Comparison of ENCODE assay signal across 8 cellular contexts in genomic region chr5:173016621-173017046, GRCh38. TPM values are rescaled to one million over a fixed set of nuclear protein-coding genes. Genes with fewer than 3 reads are reported as not detected.
DNase-seq lines count a peak whose midpoint lies in the region; ATAC-seq, FAIRE-seq and TF ChIP-seq lines count a peak whose summit lies in the region.

No MANE protein-coding gene starts in this region.

- H3K36me3 Mint-ChIP-seq in astrocyte (ENCODE audit: low read depth, unreplicated experiment) (peaks cover 12% of the 10 kb centered on the region), neural progenitor cell (peaks cover 10% of the 10 kb centered on the region)
- peaks cover 24% of the 10 kb centered on the region for H3K36me3 Mint-ChIP-seq in T-helper 2 cell treated with Interferon-gamma antibody and Interleukin-4, amounts not matched to agents 5 μg/mL and 100 μg/mL, for 36 hours (ENCODE audit: low read depth)

- peaks cover 4% of the 10 kb centered on the region for H3F3A ChIP-seq in neural progenitor cell (ENCODE audit: low read depth)

- H2AFZ ChIP-seq in astrocyte (ENCODE audit: low read depth, low read length) (no peak overlapping the region), neural progenitor cell (replicated peaks) (no peak overlapping the region)

- H3K27ac ChIP-seq in astrocyte (ENCODE audit: low read depth, low read length), result peak overlapping the region; percentile 40
- H3K27ac ChIP-seq in neural progenitor cell, result no peak overlapping the region

- no peak for TF ChIP-seq POLR2A in GM12892 (IDR thresholded peaks at IDR 0.05; ENCODE audit: low read depth, low read length)

- H3K27ac Mint-ChIP-seq in astrocyte (ENCODE audit: unreplicated experiment), result peak overlapping the region; percentile 74
- no peak overlapping the region for H3K27ac Mint-ChIP-seq in neural progenitor cell
- no peak overlapping the region for H3K27ac Mint-ChIP-seq in T-helper 2 cell treated with Interferon-gamma antibody and Interleukin-4, amounts not matched to agents 5 μg/mL and 100 μg/mL, for 36 hours

- no peaks in the 10 kb centered on the region for H3K27me3 ChIP-seq in astrocyte (ENCODE audit: insufficient read depth, low read length)
- H3K27me3 ChIP-seq in neural progenitor cell, result no peaks in the 10 kb centered on the region

- H3K9me3 Mint-ChIP-seq in astrocyte (ENCODE audit: unreplicated experiment) (no peaks in the 10 kb centered on the region), neural progenitor cell (no peaks in the 10 kb centered on the region)
- no peaks in the 10 kb centered on the region for H3K9me3 Mint-ChIP-seq in T-helper 2 cell treated with Interferon-gamma antibody and Interleukin-4, amounts not matched to agents 5 μg/mL and 100 μg/mL, for 36 hours

- H3K4me1 Mint-ChIP-seq in astrocyte (ENCODE audit: low read depth, unreplicated experiment) (peaks cover 20% of the 10 kb centered on the region), neural progenitor cell (peaks cover 11% of the 10 kb centered on the region)
- H3K4me1 Mint-ChIP-seq in T-helper 2 cell treated with Interferon-gamma antibody and Interleukin-4, amounts not matched to agents 5 μg/mL and 100 μg/mL, for 36 hours (ENCODE audit: low read depth), result peaks cover 11% of the 10 kb centered on the region

- FAIRE-seq in astrocyte (lab: Jason Lieb, UNC) (no peak), GM12892 (lab: Jason Lieb, UNC) (no peak)

- peak; percentile 63 to 90 for ATAC-seq in activated CD4-positive, CD25-positive, alpha-beta regulatory T cell treated with anti-CD3 and anti-CD28 coated beads, Interleukin-2, amount 50 U/mL, for 24 hours
- ATAC-seq in stimulated activated naive CD8-positive, alpha-beta T cell treated with anti-CD3 and anti-CD28 coated beads, Interleukin-15, Interleukin-2, amounts not matched to agents 100 U/mL and 50 U/mL, for 24 hours, result peak; percentile 49

- H4K20me1 ChIP-seq in astrocyte (ENCODE audit: insufficient read depth, low read length) (peaks cover 68% of the 10 kb centered on the region), neural progenitor cell (ENCODE audit: low read depth) (no peaks in the 10 kb centered on the region)

- H3K4me2 ChIP-seq in astrocyte (ENCODE audit: low read length) (peak overlapping the region; percentile 42), neural progenitor cell (no peak overlapping the region)

- H3K4me3 ChIP-seq in astrocyte (ENCODE audit: insufficient read depth, low read depth, low read length) (no peak overlapping the region), neural progenitor cell (no peak overlapping the region)

- peaks cover 5% of the 10 kb centered on the region for H3K36me3 ChIP-seq in astrocyte (ENCODE audit: insufficient read depth, low read length)
- H3K36me3 ChIP-seq in neural progenitor cell, result no peaks in the 10 kb centered on the region

- H3K27me3 Mint-ChIP-seq in astrocyte (ENCODE audit: low read depth, unreplicated experiment) (no peaks in the 10 kb centered on the region), neural progenitor cell (ENCODE audit: insufficient read depth, low read depth) (peaks cover 4% of the 10 kb centered on the region)
- H3K27me3 Mint-ChIP-seq in T-helper 2 cell treated with Interferon-gamma antibody and Interleukin-4, amounts not matched to agents 5 μg/mL and 100 μg/mL, for 36 hours (ENCODE audit: low read depth), result no peaks in the 10 kb centered on the region

- no peak for DNase-seq in activated CD4-positive, CD25-positive, alpha-beta regulatory T cell treated with anti-CD3 and anti-CD28 coated beads, Interleukin-2, amount 50 U/mL, for 72 hours
- DNase-seq in astrocyte (ENCODE audit: low read depth), result peak; percentile 86
- DNase-seq in inferior parietal cortex (ENCODE audit: extremely low spot score), result peak; percentile 61
- no peak for DNase-seq in stimulated activated naive CD8-positive, alpha-beta T cell treated with anti-CD3 and anti-CD28 coated beads, Interleukin-15, Interleukin-2, amounts not matched to agents 100 U/mL and 50 U/mL, for 24 hours
- no peak for DNase-seq in GM12892 (ENCODE audit: insufficient read length)
- DNase-seq in neural progenitor cell (ENCODE audit: low spot score), result no peak
- no peak for DNase-seq in T-helper 2 cell treated with Interferon-gamma antibody and Interleukin-4, amounts not matched to agents 5 μg/mL and 100 μg/mL, for 36 hours (ENCODE audit: low spot score)

- H3K9ac ChIP-seq in astrocyte (ENCODE audit: low read length), result peak overlapping the region; percentile 12
- H3K9ac ChIP-seq in neural progenitor cell, result no peak overlapping the region

- H3K4me3 Mint-ChIP-seq in astrocyte (ENCODE audit: unreplicated experiment) (no peak overlapping the region), neural progenitor cell (no peak overlapping the region)
- no peak overlapping the region for H3K4me3 Mint-ChIP-seq in T-helper 2 cell treated with Interferon-gamma antibody and Interleukin-4, amounts not matched to agents 5 μg/mL and 100 μg/mL, for 36 hours

- peaks cover 73% of the 10 kb centered on the region for H3K79me2 ChIP-seq in astrocyte (ENCODE audit: insufficient read depth, low read length)
- H3K79me2 ChIP-seq in neural progenitor cell (ENCODE audit: low read depth), result peaks cover 66% of the 10 kb centered on the region

- H3K4me1 ChIP-seq in astrocyte (ENCODE audit: insufficient read depth, low read length), result peaks cover 11% of the 10 kb centered on the region
- peaks cover 20% of the 10 kb centered on the region for H3K4me1 ChIP-seq in neural progenitor cell

- no peak for TF ChIP-seq CTCF in astrocyte (IDR thresholded peaks at IDR 0.05; ENCODE audit: insufficient read depth, low read depth, low read length)
- no peak for TF ChIP-seq CTCF in neural progenitor cell (IDR thresholded peaks at IDR 0.05)

- H3K9me3 ChIP-seq in astrocyte (ENCODE audit: insufficient read depth, low read depth, low read length) (no peaks in the 10 kb centered on the region), neural progenitor cell (ENCODE audit: low read depth) (no peaks in the 10 kb centered on the region)

RNA-seq across cellular contexts. Expression of gene ATP6V0E1, which starts 33.1 kb away (rescaled TPM):
- total RNA-seq in astrocyte (309 and 327 TPM in 2 replicates), neural progenitor cell (ENCODE audit: low replicate concordance) (43.7 and 72.4 TPM in 2 replicates)
- polyA plus RNA-seq in GM12892 (2012; ENCODE audit: missing spikeins), result 277 TPM

RNA-seq across cellular contexts. Expression of gene CREBRF, which starts 39.5 kb away (rescaled TPM):
- 10.0 and 10.1 TPM in 2 replicates for total RNA-seq in astrocyte
- 10.9 TPM for polyA plus RNA-seq in GM12892 (2012; ENCODE audit: missing spikeins)
- 13.0 and 14.3 TPM in 2 replicates for total RNA-seq in neural progenitor cell (ENCODE audit: low replicate concordance)

RNA-seq across cellular contexts. Expression of gene RPL26L1, which starts 57.4 kb away (rescaled TPM):
- total RNA-seq in astrocyte (50.6 and 54.3 TPM in 2 replicates), neural progenitor cell (ENCODE audit: low replicate concordance) (55.7 and 99.3 TPM in 2 replicates)
- 86.9 TPM for polyA plus RNA-seq in GM12892 (2012; ENCODE audit: missing spikeins)

Comparison
In these comparisons a context has a peak if more than half of its experiments do, and no peak if none do; other contexts are left out.
1. DNase-seq: peak in astrocyte (single experiment) and inferior parietal cortex (single experiment); none in activated CD4-positive, CD25-positive, alpha-beta regulatory T cell treated with anti-CD3 and anti-CD28 coated beads, Interleukin-2, amount 50 U/mL, for 72 hours (single experiment), stimulated activated naive CD8-positive, alpha-beta T cell treated with anti-CD3 and anti-CD28 coated beads, Interleukin-15, Interleukin-2, amounts not matched to agents 100 U/mL and 50 U/mL, for 24 hours (single experiment), GM12892 (single experiment), neural progenitor cell (single experiment) and T-helper 2 cell treated with Interferon-gamma antibody and Interleukin-4, amounts not matched to agents 5 μg/mL and 100 μg/mL, for 36 hours (single experiment).